10 cellular contexts compared by ENCODE assay signal in the genomic region with DNA sequence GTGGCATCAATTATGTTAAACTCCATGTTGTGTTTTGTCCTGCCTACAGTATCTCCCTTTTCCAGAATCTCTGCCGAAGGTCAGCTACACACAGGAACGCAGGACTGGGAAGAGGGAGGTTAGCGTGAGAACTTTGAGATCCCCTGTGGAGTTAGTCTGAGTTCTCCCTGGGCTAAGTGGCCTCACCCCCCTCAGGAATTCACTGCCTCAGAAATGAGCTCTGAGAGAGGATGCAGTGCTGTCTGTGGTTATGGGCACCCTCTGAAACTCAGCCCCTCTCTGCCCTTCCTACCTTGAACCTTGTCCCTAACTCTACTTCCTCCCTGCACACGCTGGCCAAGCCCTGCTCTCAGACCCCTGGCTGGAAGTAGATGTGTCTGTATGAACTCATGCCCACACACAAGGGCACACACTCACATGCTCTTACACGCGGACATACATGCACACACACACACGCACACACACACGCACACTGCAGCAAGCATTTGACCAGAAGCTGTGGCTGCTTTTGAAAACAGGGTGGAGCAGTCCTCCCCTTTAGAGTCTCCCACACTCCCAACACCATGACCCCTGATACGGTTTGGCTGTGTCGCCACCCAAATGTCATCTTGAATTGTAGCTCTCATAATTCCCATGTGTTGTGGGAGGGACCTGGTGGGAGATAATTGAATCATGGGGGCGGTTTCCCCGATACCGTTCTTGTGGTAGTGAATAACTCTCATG. TPM values are rescaled to one million over a fixed set of nuclear protein-coding genes. Genes with fewer than 3 reads are reported as not detected.
DNase-seq lines count a peak whose midpoint lies in the region; ATAC-seq, FAIRE-seq and TF ChIP-seq lines count a peak whose summit lies in the region.
"Had no signal": no experiment of that assay in that cellular context is flagged by ENCODE, and none has a peak within 500 bp of the region (broad histone marks: within the 10 kb centered on the region; RNA-seq: fewer than 3 reads in every experiment).

No MANE protein-coding gene starts in this region.

- no peaks in the 10 kb centered on the region for H3K9me3 Mint-ChIP-seq in activated CD4-positive, alpha-beta memory T cell treated with anti-CD3 and anti-CD28 coated beads, Interleukin-2, amount 10 ng/mL, durations not matched to agents 7 days and 5 days
- no peaks in the 10 kb centered on the region for H3K9me3 Mint-ChIP-seq in activated CD8-positive, alpha-beta T cell treated with anti-CD3 and anti-CD28 coated beads, Interleukin-2, amount 10 ng/mL, durations not matched to agents 7 days and 5 days (ENCODE audit: insufficient read depth)
- H3K9me3 Mint-ChIP-seq: CD4-positive, alpha-beta memory T cell had no signal

- POLR2A ChIA-PET in activated CD4-positive, alpha-beta memory T cell treated with anti-CD3 and anti-CD28 coated beads, Interleukin-2, amount 10 ng/mL, durations not matched to agents 7 days and 5 days (lab: Charles Lee), result no interaction called here
- POLR2A ChIA-PET in activated CD8-positive, alpha-beta T cell treated with anti-CD3 and anti-CD28 coated beads, Interleukin-2, amount 10 ng/mL, durations not matched to agents 7 days and 5 days (lab: Charles Lee), result no interaction called here

- peak overlapping the region; percentile 40 for H3K27ac ChIP-seq in left ventricle myocardium inferior (replicated peaks)
- H3K27ac ChIP-seq in iPS-20b (ENCODE audit: low read length), result no peak overlapping the region

- H3K4me1 ChIP-seq in left ventricle myocardium inferior, result peaks cover 22% of the 10 kb centered on the region
- peaks cover 9% of the 10 kb centered on the region; the same call in 1 of the 2 replicates for H3K4me1 ChIP-seq in iPS-20b (ENCODE audit: insufficient read depth, low read length)

- CTCF ChIA-PET in activated CD4-positive, alpha-beta memory T cell treated with anti-CD3 and anti-CD28 coated beads, Interleukin-2, amount 10 ng/mL, durations not matched to agents 7 days and 5 days (lab: Charles Lee), result no interaction called here
- CTCF ChIA-PET in activated CD8-positive, alpha-beta T cell treated with anti-CD3 and anti-CD28 coated beads, Interleukin-2, amount 10 ng/mL, durations not matched to agents 7 days and 5 days (lab: Charles Lee), result interaction anchor here (0.6 kb wide), 1 partner anchor 54 kb away, joined by 3 read pairs; no protein-coding TSS in a partner anchor

- no peak overlapping the region for H3K4me3 ChIP-seq in left ventricle myocardium inferior
- H3K4me3 ChIP-seq in iPS-20b (ENCODE audit: low read length), result peak overlapping the region; percentile 48

- no peak for TF ChIP-seq CTCF in left ventricle myocardium inferior (IDR thresholded peaks at IDR 0.05; ENCODE audit: borderline replicate concordance)

- H3K4me3 Mint-ChIP-seq in activated CD4-positive, alpha-beta memory T cell treated with anti-CD3 and anti-CD28 coated beads, Interleukin-2, amount 10 ng/mL, durations not matched to agents 7 days and 5 days, result no peak overlapping the region
- H3K4me3 Mint-ChIP-seq in activated CD8-positive, alpha-beta T cell treated with anti-CD3 and anti-CD28 coated beads, Interleukin-2, amount 10 ng/mL, durations not matched to agents 7 days and 5 days, result no peak overlapping the region
- H3K4me3 Mint-ChIP-seq: CD4-positive, alpha-beta memory T cell had no signal

- no peaks in the 10 kb centered on the region for H3K9me3 ChIP-seq in left ventricle myocardium inferior (replicated peaks)
- no peaks in the 10 kb centered on the region for H3K9me3 ChIP-seq in iPS-20b (ENCODE audit: insufficient read depth, low read depth, low read length)

- ATAC-seq in left ventricle myocardium superior, result no peak
- no peak for ATAC-seq in activated CD8-positive, alpha-beta T cell treated with anti-CD3 and anti-CD28 coated beads, Interleukin-2, amount 10 ng/mL, durations not matched to agents 7 days and 5 days

- no peak overlapping the region for H3K9ac ChIP-seq in iPS-20b (ENCODE audit: low read depth, low read length)

- peaks cover 31% of the 10 kb centered on the region for H3K4me1 Mint-ChIP-seq in activated CD4-positive, alpha-beta memory T cell treated with anti-CD3 and anti-CD28 coated beads, Interleukin-2, amount 10 ng/mL, durations not matched to agents 7 days and 5 days
- H3K4me1 Mint-ChIP-seq in activated CD8-positive, alpha-beta T cell treated with anti-CD3 and anti-CD28 coated beads, Interleukin-2, amount 10 ng/mL, durations not matched to agents 7 days and 5 days (ENCODE audit: low read depth), result peaks cover 21% of the 10 kb centered on the region

- intact Hi-C loops in left ventricle myocardium inferior (cut with micrococcal nuclease), result no loop called here
- intact Hi-C loops in left ventricle myocardium superior (cut with micrococcal nuclease), result no loop called here

- no peaks in the 10 kb centered on the region for H3K36me3 ChIP-seq in left ventricle myocardium inferior
- H3K36me3 ChIP-seq in iPS-20b (ENCODE audit: insufficient read depth, low read depth, low read length), result no peaks in the 10 kb centered on the region

- FAIRE-seq in urothelium cell line (lab: Jason Lieb, UNC), result peak; percentile 65

- DNase-seq in left ventricle myocardium inferior (no peak), left ventricle myocardium superior (no peak), urothelium cell line (ENCODE audit: low spot score) (peak; percentile 61), midbrain (lab: John Stamatoyannopoulos, UW) (no peak), NCI-H1930 (lab: John Stamatoyannopoulos, UW) (no peak)
- DNase-seq in activated CD4-positive, alpha-beta memory T cell treated with anti-CD3 and anti-CD28 coated beads, Interleukin-2, amount 10 ng/mL, durations not matched to agents 7 days and 5 days, result peak; percentile 5
- DNase-seq in activated CD8-positive, alpha-beta T cell treated with anti-CD3 and anti-CD28 coated beads, Interleukin-2, amount 10 ng/mL, durations not matched to agents 7 days and 5 days, result no peak
- DNase-seq: CD4-positive, alpha-beta memory T cell; NCI-H774 had no signal

- H3K27ac Mint-ChIP-seq in activated CD4-positive, alpha-beta memory T cell treated with anti-CD3 and anti-CD28 coated beads, Interleukin-2, amount 10 ng/mL, durations not matched to agents 7 days and 5 days, result no peak overlapping the region
- no peak overlapping the region for H3K27ac Mint-ChIP-seq in activated CD8-positive, alpha-beta T cell treated with anti-CD3 and anti-CD28 coated beads, Interleukin-2, amount 10 ng/mL, durations not matched to agents 7 days and 5 days

- H3K27me3 ChIP-seq in left ventricle myocardium inferior (ENCODE audit: low read depth) (peaks cover 41% of the 10 kb centered on the region), iPS-20b (ENCODE audit: insufficient read depth, low read length) (peaks cover 44% of the 10 kb centered on the region)

- H3K36me3 Mint-ChIP-seq in activated CD4-positive, alpha-beta memory T cell treated with anti-CD3 and anti-CD28 coated beads, Interleukin-2, amount 10 ng/mL, durations not matched to agents 7 days and 5 days (ENCODE audit: low read depth), result no peaks in the 10 kb centered on the region
- H3K36me3 Mint-ChIP-seq in activated CD8-positive, alpha-beta T cell treated with anti-CD3 and anti-CD28 coated beads, Interleukin-2, amount 10 ng/mL, durations not matched to agents 7 days and 5 days (ENCODE audit: low read depth), result no peaks in the 10 kb centered on the region

- H3K27me3 Mint-ChIP-seq in activated CD4-positive, alpha-beta memory T cell treated with anti-CD3 and anti-CD28 coated beads, Interleukin-2, amount 10 ng/mL, durations not matched to agents 7 days and 5 days, result peaks cover 42% of the 10 kb centered on the region
- H3K27me3 Mint-ChIP-seq in activated CD8-positive, alpha-beta T cell treated with anti-CD3 and anti-CD28 coated beads, Interleukin-2, amount 10 ng/mL, durations not matched to agents 7 days and 5 days (ENCODE audit: low read depth), result peaks cover 36% of the 10 kb centered on the region

RNA-seq across cellular contexts. Expression of gene VIPR1, which starts 5.3 kb away (rescaled TPM):
- total RNA-seq in left ventricle myocardium inferior, result 1.7 TPM
- total RNA-seq in left ventricle myocardium superior, result 2.2 TPM
- 1 to 10 TPM; 7.5 to 9.6 TPM for total RNA-seq in activated CD4-positive, alpha-beta memory T cell treated with anti-CD3 and anti-CD28 coated beads, Interleukin-2, amount 10 ng/mL, durations not matched to agents 7 days and 5 days
- total RNA-seq in activated CD8-positive, alpha-beta T cell treated with anti-CD3 and anti-CD28 coated beads, Interleukin-2, amount 10 ng/mL, durations not matched to agents 7 days and 5 days, result 1 to 10 TPM; 9.1 to 9.5 TPM

Comparison
In these comparisons a context has a peak if more than half of its experiments do, and no peak if none do; other contexts are left out.
1. DNase-seq: peak in activated CD4-positive, alpha-beta memory T cell treated with anti-CD3 and anti-CD28 coated beads, Interleukin-2, amount 10 ng/mL, durations not matched to agents 7 days and 5 days (single experiment) and urothelium cell line (single experiment); none in left ventricle myocardium inferior (single experiment), left ventricle myocardium superior (single experiment), midbrain (single experiment), NCI-H1930 (0 of 2) and activated CD8-positive, alpha-beta T cell treated with anti-CD3 and anti-CD28 coated beads, Interleukin-2, amount 10 ng/mL, durations not matched to agents 7 days and 5 days (single experiment).